In genomic region chr11:72787262-72788104, GRCh38 we compare ENCODE assay signal across 1 cellular context.
A peak's percentile ranks its signal among the peaks of the same experiment; 100 is the strongest.
TF ChIP-seq lines count a peak whose summit lies in the region.

No MANE protein-coding gene starts in this region.

TF ChIP-seq in K562, 482 proteins besides CTCF, POLR2A, EP300 and RAD21 (continued from another document and continues in another):
- TF ChIP-seq RERE (CRISPR knock-in tag; IDR thresholded peaks at IDR 0.05; ENCODE audit: borderline replicate concordance) = no peak
- no peak; the same call in 1 of the 2 replicates for TF ChIP-seq ZBED1 (IDR thresholded peaks at IDR 0.05)
- TF ChIP-seq LARP7 (IDR thresholded peaks at IDR 0.05) = no peak
- peak; percentile 59; the same call in 1 of the 2 replicates for TF ChIP-seq FOSL1 (tag; conservative IDR thresholded peaks at IDR 0.05)
- TF ChIP-seq ZNF239 (CRISPR knock-in tag; IDR thresholded peaks at IDR 0.05) = no peak
- TF ChIP-seq HDAC2 (IDR thresholded peaks at IDR 0.05) = peak; percentile 40; the same call in 1 of the 2 replicates
- TF ChIP-seq NR0B1 (IDR thresholded peaks at IDR 0.05; ENCODE audit: partially characterized antibody) = no peak
- 0 out of 2 replicates have a peak, but pooled peaks have one; percentile 1 for TF ChIP-seq SMARCA5 (IDR thresholded peaks at IDR 0.05)
- no peak; a peak in 1 of 4 replicates for TF ChIP-seq MNT (conservative IDR thresholded peaks at IDR 0.05)
- no peak for TF ChIP-seq STAG1 (CRISPR knock-in tag; IDR thresholded peaks at IDR 0.05; ENCODE audit: borderline replicate concordance)
- TF ChIP-seq CBX3 (IDR thresholded peaks at IDR 0.05; ENCODE audit: borderline replicate concordance in 1 of 2, low read length in 2 of 2) = no peak
- peak; percentile 94 for TF ChIP-seq ZFX (CRISPR knock-in tag; IDR thresholded peaks at IDR 0.05)
- TF ChIP-seq TOE1 (IDR thresholded peaks at IDR 0.05; ENCODE audit: borderline replicate concordance) = peak; percentile 52; the same call in 1 of the 2 replicates
- no peak for TF ChIP-seq TOE1 (CRISPR knock-in tag; IDR thresholded peaks at IDR 0.05; ENCODE audit: borderline replicate concordance, low read depth)
- TF ChIP-seq WHSC1 (IDR thresholded peaks at IDR 0.05; ENCODE audit: low read length) = no peak
- TF ChIP-seq NFYB (IDR thresholded peaks at IDR 0.05; ENCODE audit: extremely low read depth, insufficient read length) = peak; percentile 62
- TF ChIP-seq IFI16 (CRISPR knock-in tag; IDR thresholded peaks at IDR 0.05) = no peak
- no peak for TF ChIP-seq PTRF (tag; IDR thresholded peaks at IDR 0.05)
- TF ChIP-seq SP1 (CRISPR knock-in tag; IDR thresholded peaks at IDR 0.05) = no peak; the same call in 1 of the 2 replicates
- no peak for TF ChIP-seq TRIM24 (IDR thresholded peaks at IDR 0.05)
- no peak for TF ChIP-seq AFF4 (CRISPR knock-in tag; IDR thresholded peaks at IDR 0.05)
- TF ChIP-seq POLR2G (IDR thresholded peaks at IDR 0.05; ENCODE audit: low read depth, low read length) = peak; percentile 76
- peak; percentile 65 for TF ChIP-seq ZNF589 (CRISPR knock-in tag; IDR thresholded peaks at IDR 0.05; ENCODE audit: low read depth)
- no peak for TF ChIP-seq SLC30A9 (CRISPR knock-in tag; IDR thresholded peaks at IDR 0.05)
- TF ChIP-seq ATF7 (IDR thresholded peaks at IDR 0.05) = peak; percentile 29; the same call in 1 of the 2 replicates
- TF ChIP-seq ZNF778 (CRISPR knock-in tag; IDR thresholded peaks at IDR 0.05) = no peak
- TF ChIP-seq TCF15 (CRISPR knock-in tag; IDR thresholded peaks at IDR 0.05) = no peak
- peak; percentile 74 for TF ChIP-seq RBFOX2 (IDR thresholded peaks at IDR 0.05; ENCODE audit: low read depth, low read length)
- TF ChIP-seq ZNF175 (CRISPR knock-in tag; IDR thresholded peaks at IDR 0.05; ENCODE audit: low read depth) = 0 out of 2 replicates have a peak, but pooled peaks have one; percentile 22
- TF ChIP-seq ZFP36 (IDR thresholded peaks at IDR 0.05; ENCODE audit: low read depth, low read length, partially characterized antibody) = no peak
- TF ChIP-seq ZNF41 (CRISPR knock-in tag; conservative IDR thresholded peaks at IDR 0.05) = no peak
- peak; percentile 24 to 46; a peak in 1 of 4 replicates for TF ChIP-seq MAZ (CRISPR knock-in tag; conservative IDR thresholded peaks at IDR 0.05 in 1 of 2, IDR thresholded peaks at IDR 0.05 in 1 of 2)
- peak; percentile 49; the same call in 1 of the 2 replicates for TF ChIP-seq PHF8 (IDR thresholded peaks at IDR 0.05; ENCODE audit: borderline replicate concordance, low read length)
- TF ChIP-seq TFAP4 (CRISPR knock-in tag; IDR thresholded peaks at IDR 0.05; ENCODE audit: borderline replicate concordance) = peak; percentile 78; the same call in 1 of the 2 replicates
- TF ChIP-seq PRMT5 (CRISPR knock-in tag; IDR thresholded peaks at IDR 0.05) = no peak
- TF ChIP-seq KAT8 (IDR thresholded peaks at IDR 0.05; ENCODE audit: low read depth) = no peak
- TF ChIP-seq ZBTB9 (CRISPR knock-in tag; IDR thresholded peaks at IDR 0.05) = 0 out of 2 replicates have a peak, but pooled peaks have one; percentile 47
- no peak for TF ChIP-seq BRF1 (IDR thresholded peaks at IDR 0.05; ENCODE audit: borderline replicate concordance, extremely low read depth, insufficient read length)
- no peak for TF ChIP-seq ZNF12 (CRISPR knock-in tag; IDR thresholded peaks at IDR 0.05)
- TF ChIP-seq CLOCK (CRISPR knock-in tag; IDR thresholded peaks at IDR 0.05; ENCODE audit: borderline replicate concordance) = no peak
- no peak; the same call in 1 of the 2 replicates for TF ChIP-seq ZNF134 (CRISPR knock-in tag; conservative IDR thresholded peaks at IDR 0.05)
- TF ChIP-seq ZC3H11A (IDR thresholded peaks at IDR 0.05; ENCODE audit: low read depth, low read length) = no peak
- TF ChIP-seq MTF1 (CRISPR knock-in tag; IDR thresholded peaks at IDR 0.05; ENCODE audit: borderline replicate concordance) = no peak
- no peak for TF ChIP-seq ZNF384 (IDR thresholded peaks at IDR 0.05; ENCODE audit: low read depth, low read length)
- TF ChIP-seq NR1H2 (CRISPR knock-in tag; IDR thresholded peaks at IDR 0.05) = no peak
- TF ChIP-seq CREB1 (IDR thresholded peaks at IDR 0.05) = 0 out of 2 replicates have a peak, but pooled peaks have one; percentile 35
- no peak for TF ChIP-seq CREB1 (CRISPR knock-in tag; IDR thresholded peaks at IDR 0.05)
- TF ChIP-seq CXXC5 (CRISPR knock-in tag; IDR thresholded peaks at IDR 0.05) = peak; percentile 72
- TF ChIP-seq RBM39 (optimal IDR thresholded peaks at IDR 0.05; ENCODE audit: low read depth, low read length) = no peak
- TF ChIP-seq SMARCE1 (IDR thresholded peaks at IDR 0.05) = 0 out of 2 replicates have a peak, but pooled peaks have one; percentile 10
- TF ChIP-seq NR4A1 (CRISPR knock-in tag; IDR thresholded peaks at IDR 0.05) = no peak
- TF ChIP-seq NR4A1 (tag; IDR thresholded peaks at IDR 0.05) = no peak; the same call in 1 of the 2 replicates
- TF ChIP-seq RBM22 (IDR thresholded peaks at IDR 0.05; ENCODE audit: low read depth, low read length, poor library complexity, severe bottlenecking) = no peak
- no peak for TF ChIP-seq U2AF2 (optimal IDR thresholded peaks at IDR 0.05; ENCODE audit: low read depth, low read length)
